Comparison of ENCODE assay signal across 16 cellular contexts in genomic region chr2:100857915-100858314, GRCh38. TPM values are rescaled to one million over a fixed set of nuclear protein-coding genes. Genes with fewer than 3 reads are reported as not detected.
DNase-seq lines count a peak whose midpoint lies in the region; TF ChIP-seq lines count a peak whose summit lies in the region.
"Had no signal": no experiment of that assay in that cellular context is flagged by ENCODE, and none has a peak within 500 bp of the region (broad histone marks: within the 10 kb centered on the region; RNA-seq: fewer than 3 reads in every experiment).

No MANE protein-coding gene starts in this region.

- H3K4me3 ChIP-seq in cardiac fibroblast (replicated peaks in 1 of 2; ENCODE audit: low read depth in 2 of 2, low read length in 2 of 2): no peak overlapping the region
- no peak overlapping the region for H3K4me3 ChIP-seq in mesenchymal stem cell (ENCODE audit: insufficient read depth in 1 of 2, low read depth in 1 of 2, low read length in 2 of 2)
- H3K4me3 ChIP-seq: adrenal gland, pancreas had no signal

- TF ChIP-seq CTCF in AG09319 (IDR thresholded peaks at IDR 0.05; ENCODE audit: low read depth, low read length) (no peak), cardiac fibroblast (IDR thresholded peaks at IDR 0.05; ENCODE audit: low read depth, low read length) (no peak)

- no peak overlapping the region for H3K23ac ChIP-seq in mesenchymal stem cell (ENCODE audit: low read length in 2 of 2)

- peak overlapping the region in 1 of 2 experiments; percentile 51 for H2BK12ac ChIP-seq in mesenchymal stem cell (ENCODE audit: low read length in 2 of 2)

- no peak overlapping the region for H2BK15ac ChIP-seq in mesenchymal stem cell (ENCODE audit: low read depth, poor library complexity, severe bottlenecking)

- no peak overlapping the region for H3K14ac ChIP-seq in mesenchymal stem cell (ENCODE audit: low read length in 2 of 2)

- H3K9ac ChIP-seq in mesenchymal stem cell (ENCODE audit: low read length): peak overlapping the region; percentile 68

- H3K18ac ChIP-seq in mesenchymal stem cell (ENCODE audit: low read depth in 1 of 2, low read length in 2 of 2): peak overlapping the region; percentile 45 to 67

- no peaks in the 10 kb centered on the region for H3K9me3 ChIP-seq in mesenchymal stem cell (ENCODE audit: control insufficient read depth, low read length)
- H3K9me3 ChIP-seq: adrenal gland, pancreas had no signal

- no peak overlapping the region for H3K4me2 ChIP-seq in mesenchymal stem cell (ENCODE audit: low read length, poor library complexity, severe bottlenecking)

- peak overlapping the region in 1 of 2 experiments; percentile 73 for H3K4ac ChIP-seq in mesenchymal stem cell (ENCODE audit: low read depth in 1 of 2, low read length in 2 of 2)

- H3K27me3 ChIP-seq in mesenchymal stem cell (ENCODE audit: control insufficient read depth in 1 of 2, insufficient read depth in 1 of 2, low read length in 2 of 2): no peaks in the 10 kb centered on the region
- H3K27me3 ChIP-seq: adrenal gland, pancreas had no signal

- no peaks in the 10 kb centered on the region for H3K79me1 ChIP-seq in mesenchymal stem cell (replicated peaks; ENCODE audit: low read length, poor library complexity, severe bottlenecking)

- WGBS in mesenchymal stem cell: 11% methylated on average over 3 of the region's 3 CpGs

- peak overlapping the region; percentile 16 for H4K8ac ChIP-seq in mesenchymal stem cell (ENCODE audit: low read length)

- no peak overlapping the region for H3K27ac ChIP-seq in mesenchymal stem cell (ENCODE audit: low read length, poor library complexity, severe bottlenecking)
- H3K27ac ChIP-seq: C4-2B, pancreas had no signal

- DNase-seq in AG09319 (ENCODE audit: extremely low read depth, low read depth): peak; percentile 78
- DNase-seq in HT1080 (ENCODE audit: low read depth): peak; percentile 61
- DNase-seq in cardiac fibroblast (ENCODE audit: low read depth in 2 of 2): peak; percentile 71 to 92
- DNase-seq in mesenchymal stem cell: peak; percentile 97
- no peak for DNase-seq in 8988T
- no peak for DNase-seq in activated naive CD4-positive, alpha-beta T cell treated with anti-CD3 and anti-CD28 coated beads, Interleukin-2, amount 50 U/mL, for 16 hours
- DNase-seq in SHP77 treated with DMSO at 0.1 percent for 48 hours (lab: John Stamatoyannopoulos, UW): no peak
- DNase-seq in DMS 273 (lab: John Stamatoyannopoulos, UW; ENCODE audit: unreplicated experiment): no peak
- DNase-seq: activated CD4-positive, alpha-beta T cell treated with anti-CD3 and anti-CD28 coated beads for 48 hours; activated T-cell treated with anti-CD3 and anti-CD28 coated beads, Interleukin-2, amount 50 U/mL, for 1 hour; adrenal gland; NCI-H2081 treated with DMSO at 0.1 percent for 48 hours; NCI-H748 treated with DMSO at 0.1 percent for 48 hours; pancreas; T-helper 17 cell had no signal

- H3K36me3 ChIP-seq in mesenchymal stem cell (ENCODE audit: control insufficient read depth in 1 of 2, insufficient read depth in 2 of 2, low read depth in 1 of 2, low read length in 2 of 2): no peaks in the 10 kb centered on the region
- H3K36me3 ChIP-seq: adrenal gland, pancreas had no signal

- H2AFZ ChIP-seq in mesenchymal stem cell (ENCODE audit: low read depth, low read length): no peak overlapping the region

- H4K91ac ChIP-seq in mesenchymal stem cell (ENCODE audit: low read length): peak overlapping the region; percentile 86

- H2BK120ac ChIP-seq in mesenchymal stem cell (ENCODE audit: low read depth, low read length): peak overlapping the region; percentile 12

- H2BK5ac ChIP-seq in mesenchymal stem cell (ENCODE audit: low read depth, low read length, poor library complexity, severe bottlenecking): no peak overlapping the region

- no peak overlapping the region for H2AK5ac ChIP-seq in mesenchymal stem cell (ENCODE audit: low read length, severe bottlenecking)

- no peaks in the 10 kb centered on the region for H3K4me1 ChIP-seq in mesenchymal stem cell (ENCODE audit: control insufficient read depth, insufficient read depth, low read depth, low read length)
- H3K4me1 ChIP-seq: adrenal gland had no signal

RNA-seq across cellular contexts. Expression of gene NPAS2, which starts 38.0 kb away (rescaled TPM):
- total RNA-seq in HT1080 (2014; rRNA removed; shearing (Covaris generic)): 41.2 and 63.1 TPM in 2 replicates
- polyA plus RNA-seq in HT1080 (2015; cell fraction: cytosol; rRNA removed): 115 and 128 TPM in 2 replicates
- 113 and 127 TPM in 2 replicates for polyA plus RNA-seq in HT1080 (2015; cell fraction: nucleus; rRNA removed)
- 21.4 TPM for polyA plus RNA-seq in mesenchymal stem cell (2013, experiment 1 of 2)
- 22.4 TPM for polyA plus RNA-seq in mesenchymal stem cell (2013, experiment 2 of 2)

Comparison
In these comparisons a context has a peak if more than half of its experiments do, and no peak if none do; other contexts are left out.
1. DNase-seq: peak in AG09319 (single experiment), HT1080 (single experiment), cardiac fibroblast (2 of 2) and mesenchymal stem cell (single experiment); none in 8988T (single experiment), activated naive CD4-positive, alpha-beta T cell treated with anti-CD3 and anti-CD28 coated beads, Interleukin-2, amount 50 U/mL, for 16 hours (single experiment), SHP77 treated with DMSO at 0.1 percent for 48 hours (single experiment) and DMS 273 (single experiment).